ENCODE assay signal across 8 cellular contexts in genomic region chr22:31943976-31944699, GRCh38. TPM values are rescaled to one million over a fixed set of nuclear protein-coding genes. Genes with fewer than 3 reads are reported as not detected.
DNase-seq lines count a peak whose midpoint lies in the region; ATAC-seq and TF ChIP-seq lines count a peak whose summit lies in the region.

Gene YWHAH, plus strand, starts transcription at chr22:31944535. Its CDS starts 199 bp downstream, at chr22:31944734.

- H3K27me3 Mint-ChIP-seq in activated naive CD8-positive, alpha-beta T cell treated with anti-CD3 and anti-CD28 coated beads, Interleukin-2, amount 50 U/mL, for 24 hours: no peaks in the 10 kb centered on the region

- peak within 1 kb of the TSS; percentile 91 for H3K27ac Mint-ChIP-seq in activated naive CD8-positive, alpha-beta T cell treated with anti-CD3 and anti-CD28 coated beads, Interleukin-2, amount 50 U/mL, for 24 hours

- 2% methylated on average over 39 of the region's 86 CpGs; no CpG with 5 or more reads in 1 of the 2 donors for WGBS in transverse colon (ENCODE audit: low coverage in 1 of 2), 2 donors

- DNase-seq in GM10248 (ENCODE audit: extremely low spot score) (peak; percentile 98), NCI-H1092 treated with DMSO at 0.1 percent for 48 hours (lab: John Stamatoyannopoulos, UW) (peak; percentile 94), SW480 (ENCODE audit: low spot score) (peak; percentile 88), cardiac septum (ENCODE audit: low spot score) (peak; percentile 98), pons (ENCODE audit: low spot score) (peak; percentile 94), transverse colon (peak; percentile 98)
- peak; percentile 95 for DNase-seq in activated naive CD8-positive, alpha-beta T cell treated with anti-CD3 and anti-CD28 coated beads, Interleukin-2, amount 50 U/mL, for 24 hours

- intact Hi-C loops in cardiac septum (cut with DNase I): loop anchor here (1.0 to 10.0 kb wide), 2 partner anchors 191 to 279 kb away; partner anchors contain the start of gene PISD
- intact Hi-C loops in transverse colon (cut with DNase I; ENCODE audit: low total_unique reads): no loop called here

- H3K4me3 ChIP-seq in transverse colon: peak within 1 kb of the TSS; percentile 47 to 93 (median 78)

- no peaks in the 10 kb centered on the region for H3K9me3 ChIP-seq in transverse colon

- TF ChIP-seq POLR2A in transverse colon (IDR thresholded peaks at IDR 0.05): peak; percentile 58

- TF ChIP-seq CTCF in GM10248 (IDR thresholded peaks at IDR 0.05; ENCODE audit: control extremely low read depth, extremely low read depth, low read depth, missing control alignments) (no peak), transverse colon (IDR thresholded peaks at IDR 0.05) (no peak)

- no peaks in the 10 kb centered on the region for H3K27me3 ChIP-seq in transverse colon

- peaks cover 8 to 33% (median 21%) of the 10 kb centered on the region in 4 donors for H3K4me1 ChIP-seq in transverse colon

- H3K27ac ChIP-seq in transverse colon: peak within 1 kb of the TSS; percentile 98 to 100 (median 100)

- in situ Hi-C loops in transverse colon (cut with MboI; ENCODE audit: low pct_ligation_motif_present in 1 of 4, low pct_unique_long_range_greater_than_20kb in 1 of 4, low sequenced_read_pairs in 3 of 4): loop anchor here in 1 of 4 donors (25.0 kb wide), 1 partner anchor 282 kb away; the partner anchor contains the start of gene PISD

- peak; percentile 62 for ATAC-seq in HG02588 (IDR thresholded peaks at IDR 0.05; ENCODE audit: unreplicated experiment)
- ATAC-seq in activated naive CD8-positive, alpha-beta T cell treated with anti-CD3 and anti-CD28 coated beads, Interleukin-2, amount 50 U/mL, for 24 hours: peak; percentile 73

- CTCF ChIA-PET in GM10248 (lab: Yijun Ruan, JAX): interaction anchor here (1.0 kb wide), 1 partner anchor 268 kb away, joined by 3 read pairs; no protein-coding TSS in a partner anchor

- H3K4me3 Mint-ChIP-seq in activated naive CD8-positive, alpha-beta T cell treated with anti-CD3 and anti-CD28 coated beads, Interleukin-2, amount 50 U/mL, for 24 hours: peak within 1 kb of the TSS; percentile 80

- no peaks in the 10 kb centered on the region for H3K9me3 Mint-ChIP-seq in activated naive CD8-positive, alpha-beta T cell treated with anti-CD3 and anti-CD28 coated beads, Interleukin-2, amount 50 U/mL, for 24 hours

- TF ChIP-seq EP300 in transverse colon (IDR thresholded peaks at IDR 0.05; ENCODE audit: low read depth): no peak

- POLR2A ChIA-PET in GM10248 (lab: Yijun Ruan, JAX): no interaction called here

- H3K4me1 Mint-ChIP-seq in activated naive CD8-positive, alpha-beta T cell treated with anti-CD3 and anti-CD28 coated beads, Interleukin-2, amount 50 U/mL, for 24 hours: peaks cover 31% of the 10 kb centered on the region

- H3K36me3 ChIP-seq in transverse colon: peaks cover 0 to 9% (median 0%) of the 10 kb centered on the region in 4 donors

- H3K36me3 Mint-ChIP-seq in activated naive CD8-positive, alpha-beta T cell treated with anti-CD3 and anti-CD28 coated beads, Interleukin-2, amount 50 U/mL, for 24 hours (ENCODE audit: low read depth): peaks cover 15% of the 10 kb centered on the region

RNA-seq across cellular contexts. Expression of gene YWHAH, which starts in this region (rescaled TPM):
- total RNA-seq in cardiac septum: 116 TPM
- 100 to 1,000 TPM in 2 of 4 donors, 10 to 100 TPM in 2; 83.7 to 155 (median 109) TPM for total RNA-seq in transverse colon

Comparison
In these comparisons a context has a peak if more than half of its experiments do, and no peak if none do; other contexts are left out.
1. Peak in every context shown above with its lines: DNase-seq, ATAC-seq, H3K4me3 ChIP-seq and H3K27ac ChIP-seq.